ENCODE assay signal across 31 cellular contexts in genomic region chr1:66058558-66058957, GRCh38.
DNase-seq lines count a peak whose midpoint lies in the region; ATAC-seq and TF ChIP-seq lines count a peak whose summit lies in the region.
"Had no signal": no experiment of that assay in that cellular context is flagged by ENCODE, and none has a peak within 500 bp of the region (broad histone marks: within the 10 kb centered on the region; RNA-seq: fewer than 3 reads in every experiment).

No MANE protein-coding gene starts in this region.

- no peak overlapping the region for H3K4me3 ChIP-seq in HEK293 (ENCODE audit: low read depth, low read length)
- H3K4me3 ChIP-seq in upper lobe of right lung: no peak overlapping the region
- H3K4me3 ChIP-seq: A549; BLaER1; BLaER1 treated with 17β-estradiol and CSF1 and Interleukin-3, amounts not matched to agents 10 nM and 100 nM had no signal

- no peaks in the 10 kb centered on the region for H3K27me3 ChIP-seq in upper lobe of right lung
- H3K27me3 ChIP-seq: BE2C; BLaER1; BLaER1 treated with 17β-estradiol and CSF1 and Interleukin-3, amounts not matched to agents 10 nM and 100 nM had no signal

- no peak for ATAC-seq in upper lobe of right lung
- ATAC-seq in HG02970 (IDR thresholded peaks at IDR 0.05; ENCODE audit: low FRiP score, unreplicated experiment): no peak
- ATAC-seq: A549; CD8-positive, alpha-beta T cell had no signal

- H3K9me3 ChIP-seq in HEK293 (ENCODE audit: control insufficient read depth, insufficient read depth, low read depth, low read length) (no peaks in the 10 kb centered on the region), upper lobe of right lung (no peaks in the 10 kb centered on the region)
- H3K9me3 ChIP-seq: BE2C, Caco-2 had no signal

- H3K27ac ChIP-seq in HEK293 (ENCODE audit: extremely low read depth, low read depth, low read length): no peak overlapping the region
- no peak overlapping the region for H3K27ac ChIP-seq in upper lobe of right lung
- H3K27ac ChIP-seq: 22Rv1; A549; BLaER1; BLaER1 treated with 17β-estradiol and CSF1 and Interleukin-3, amounts not matched to agents 10 nM and 100 nM; C4-2B had no signal

- CTCF ChIA-PET in HEK293 (lab: Yijun Ruan, JAX): interaction anchor here (0.7 kb wide), 1 partner anchor 648 kb away, joined by 3 read pairs; no protein-coding TSS in a partner anchor

- no peaks in the 10 kb centered on the region for H3K4me1 ChIP-seq in HEK293 (ENCODE audit: control insufficient read depth, insufficient read depth, low read length)
- no peaks in the 10 kb centered on the region for H3K4me1 ChIP-seq in upper lobe of right lung
- H3K4me1 ChIP-seq: A549; BE2C; BLaER1; BLaER1 treated with 17β-estradiol and CSF1 and Interleukin-3, amounts not matched to agents 10 nM and 100 nM; Caco-2 had no signal

- TF ChIP-seq CTCF in HEK293 (tag by site-specific recombination; IDR thresholded peaks at IDR 0.05) (no peak), upper lobe of right lung (IDR thresholded peaks at IDR 0.05) (no peak)

- intact Hi-C loops in posterior vena cava (cut with DNase I): no loop called here
- intact Hi-C loops in upper lobe of right lung (cut with DNase I): no loop called here

- POLR2A ChIA-PET in HEK293 (lab: Yijun Ruan, JAX): no interaction called here

- H3K36me3 ChIP-seq in HEK293 (ENCODE audit: control insufficient read depth in 2 of 2, insufficient read depth in 1 of 2, low read length in 2 of 2) (no peaks in the 10 kb centered on the region), upper lobe of right lung (no peaks in the 10 kb centered on the region)
- H3K36me3 ChIP-seq: BE2C; BLaER1; BLaER1 treated with 17β-estradiol and CSF1 and Interleukin-3, amounts not matched to agents 10 nM and 100 nM had no signal

- DNase-seq in posterior vena cava (ENCODE audit: low spot score): peak; percentile 67
- DNase-seq in upper lobe of right lung: peak; percentile 18
- DNase-seq in NCI-H1417 treated with DMSO at 0.1 percent for 48 hours (lab: John Stamatoyannopoulos, UW): no peak
- no peak for DNase-seq in NCI-H1930 (lab: John Stamatoyannopoulos, UW)
- DNase-seq: 8988T; ACHN; AML-193; BE2C; C1 segment of cervical spinal cord; Caco-2; Calu3; CD4-positive, alpha-beta memory T cell; CD4-positive, alpha-beta T cell; CD4-positive, CD25-positive, alpha-beta regulatory T cell; CD8-positive, alpha-beta memory T cell; CD8-positive, alpha-beta T cell; COR-L47; DMS 273 treated with DMSO at 0.1 percent for 48 hours; DMS153; DMS53; DMS79; DMS79 treated with DMSO at 0.1 percent for 48 hours; DND-41; EL had no signal

TF ChIP-seq in HEK293, 187 proteins besides CTCF, POLR2A, EP300 and RAD21:
- TF ChIP-seq PRDM2 (tag by site-specific recombination; IDR thresholded peaks at IDR 0.05; ENCODE audit: borderline replicate concordance) (no peak), ZNF585B (tag by site-specific recombination; IDR thresholded peaks at IDR 0.05) (peak; percentile 72)

Comparison
In these comparisons a context has a peak if more than half of its experiments do, and no peak if none do; other contexts are left out.
1. DNase-seq: peak in posterior vena cava (single experiment) and upper lobe of right lung (single experiment); none in NCI-H1417 treated with DMSO at 0.1 percent for 48 hours (single experiment) and NCI-H1930 (0 of 2).